Comparison of ENCODE assay signal across 9 cellular contexts in genomic region chr2:101386599-101387150, GRCh38. TPM values are rescaled to one million over a fixed set of nuclear protein-coding genes. Genes with fewer than 3 reads are reported as not detected.
DNase-seq lines count a peak whose midpoint lies in the region; ATAC-seq and TF ChIP-seq lines count a peak whose summit lies in the region.
"Had no signal": no experiment of that assay in that cellular context is flagged by ENCODE, and none has a peak within 500 bp of the region (broad histone marks: within the 10 kb centered on the region; RNA-seq: fewer than 3 reads in every experiment).

No MANE protein-coding gene starts in this region.

- no peaks in the 10 kb centered on the region for H3K36me3 Mint-ChIP-seq in natural killer cell

- no peak overlapping the region for H3K27ac Mint-ChIP-seq in natural killer cell

- DNase-seq in AG04450 (ENCODE audit: low read depth, low spot score) (no peak), NCI-H526 treated with DMSO at 0.1 percent for 48 hours (lab: John Stamatoyannopoulos, UW) (peak; percentile 16), epithelial cell of esophagus (ENCODE audit: low read depth) (no peak), natural killer cell (no peak), occipital lobe (lab: John Stamatoyannopoulos, UW) (no peak), cerebellar nuclear complex (lab: John Stamatoyannopoulos, UW) (no peak)

- POLR2A ChIA-PET in AG04450 (lab: Yijun Ruan, JAX): no interaction called here

- H3K9me3 Mint-ChIP-seq in natural killer cell: no peaks in the 10 kb centered on the region

- H3K27me3 Mint-ChIP-seq in natural killer cell (ENCODE audit: low read depth in 2 of 2): peaks cover 32 to 72% of the 10 kb centered on the region in 2 donors

- no peaks in the 10 kb centered on the region for H3K9me3 ChIP-seq in AG04450 (ENCODE audit: control insufficient read depth, insufficient read depth, low read length)

- peaks cover 5 to 6% of the 10 kb centered on the region in 2 donors for H3K4me1 Mint-ChIP-seq in natural killer cell

- H3K27ac ChIP-seq in AG04450 (ENCODE audit: low read depth, low read length): no peak overlapping the region

- CTCF ChIA-PET in AG04450 (lab: Charles Lee): interaction anchor here (0.5 to 4.0 kb wide), 15 partner anchors 9 to 1193 kb away, joined by 3 to 28 read pairs (median 4); no protein-coding TSS in a partner anchor

- peak overlapping the region; percentile 65 for H3K4me3 ChIP-seq in AG04450 (ENCODE audit: low read depth, low read length)
- H3K4me3 ChIP-seq in epithelial cell of esophagus (ENCODE audit: low read length): peak overlapping the region; percentile 24

- H3K4me3 Mint-ChIP-seq in natural killer cell: peak overlapping the region; percentile 65

- H3K27me3 ChIP-seq in AG04450 (ENCODE audit: control insufficient read depth, insufficient read depth, low read length): peaks cover 25% of the 10 kb centered on the region

- TF ChIP-seq CTCF in AG04450 (IDR thresholded peaks at IDR 0.05; ENCODE audit: low read depth, low read length): no peak
- TF ChIP-seq CTCF in epithelial cell of esophagus (IDR thresholded peaks at IDR 0.05; ENCODE audit: insufficient read depth, low read depth, low read length, missing control alignments): no peak
- TF ChIP-seq CTCF in natural killer cell (IDR thresholded peaks at IDR 0.05): no peak

- intact Hi-C loops in natural killer cell (cut with micrococcal nuclease): no loop called here

- ATAC-seq in natural killer cell: peak in 2 of 3 donors; percentile 6 to 7
- no peak for ATAC-seq in GM21381 (IDR thresholded peaks at IDR 0.05; ENCODE audit: unreplicated experiment)
- no peak for ATAC-seq in GM19467 (IDR thresholded peaks at IDR 0.05; ENCODE audit: unreplicated experiment)

RNA-seq across cellular contexts. Expression of gene CREG2, which starts 0.6 kb away (rescaled TPM):
- polyA plus RNA-seq in AG04450 (2011; rRNA removed): not detected in 2 replicates
- 0.04 TPM in 1 of 2 replicates, not detected in the other for polyA minus RNA-seq in AG04450 (2011; rRNA and poly(A)+ RNA removed)
- not detected for total RNA-seq in natural killer cell
- total RNA-seq in occipital lobe: 4.8 TPM
- total RNA-seq: subcutaneous adipose tissue had no signal

Comparison
In these comparisons a context has a peak if more than half of its experiments do, and no peak if none do; other contexts are left out.
1. ATAC-seq: peak in natural killer cell (2 of 3); none in GM21381 (single experiment) and GM19467 (single experiment).